ENCODE assay signal across 16 cellular contexts in genomic region chr1:6734579-6735397, GRCh38. TPM values are rescaled to one million over a fixed set of nuclear protein-coding genes. Genes with fewer than 3 reads are reported as not detected.
DNase-seq lines count a peak whose midpoint lies in the region; ATAC-seq and TF ChIP-seq lines count a peak whose summit lies in the region.
"Had no signal": no experiment of that assay in that cellular context is flagged by ENCODE, and none has a peak within 500 bp of the region (broad histone marks: within the 10 kb centered on the region; RNA-seq: fewer than 3 reads in every experiment).

No MANE protein-coding gene starts in this region.

- H3K9me3 Mint-ChIP-seq in dendritic cell treated with granulocyte-macrophage colony-stimulating factor and Interleukin-4, amounts not matched to agents 40 ng/mL and 50 ng/mL, for 4 days, result no peaks in the 10 kb centered on the region
- H3K9me3 Mint-ChIP-seq in nephron progenitor cell, result no peaks in the 10 kb centered on the region

- H3K27ac ChIP-seq in A673 (ENCODE audit: low read depth, low read length, poor library complexity, severe bottlenecking), result no peak overlapping the region
- H3K27ac ChIP-seq: HL-60 had no signal

- H3K27ac Mint-ChIP-seq in dendritic cell treated with granulocyte-macrophage colony-stimulating factor and Interleukin-4, amounts not matched to agents 40 ng/mL and 50 ng/mL, for 4 days, result peak overlapping the region; percentile 60
- no peak overlapping the region for H3K27ac Mint-ChIP-seq in nephron progenitor cell
- H3K27ac Mint-ChIP-seq: activated naive CD8-positive, alpha-beta T cell had no signal

- H3K9me3 ChIP-seq in A673 (ENCODE audit: low read depth, low read length, poor library complexity, severe bottlenecking), result no peaks in the 10 kb centered on the region
- H3K9me3 ChIP-seq: BLaER1 treated with 17β-estradiol and CSF1 and Interleukin-3, amounts not matched to agents 10 nM and 100 nM had no signal

- H3K4me1 Mint-ChIP-seq in dendritic cell treated with granulocyte-macrophage colony-stimulating factor and Interleukin-4, amounts not matched to agents 40 ng/mL and 50 ng/mL, for 4 days (ENCODE audit: low read depth), result peaks cover 16% of the 10 kb centered on the region
- peaks cover 24% of the 10 kb centered on the region for H3K4me1 Mint-ChIP-seq in nephron progenitor cell

- CTCF ChIA-PET in A673 (lab: Charles Lee), result no interaction called here

- no peak for TF ChIP-seq CTCF in nephron progenitor cell (IDR thresholded peaks at IDR 0.05)
- no peak for TF ChIP-seq CTCF in A673 (conservative IDR thresholded peaks at IDR 0.05; ENCODE audit: low read depth, low read length)

- no peaks in the 10 kb centered on the region for H3K4me1 ChIP-seq in A673 (ENCODE audit: insufficient read depth, low read length, poor library complexity, severe bottlenecking)

- no peak overlapping the region for H3K4me3 ChIP-seq in A673 (ENCODE audit: low read depth, low read length, poor library complexity, severe bottlenecking)
- H3K4me3 ChIP-seq: BLaER1 treated with 17β-estradiol and CSF1 and Interleukin-3, amounts not matched to agents 10 nM and 100 nM had no signal

- BruUV-seq in A673 (replicated peaks; lab: Mats Ljungman, UMichigan), result no TSS peak

- peaks cover 11% of the 10 kb centered on the region for H3K27me3 ChIP-seq in A673 (replicated peaks; ENCODE audit: insufficient read depth, low read depth, low read length, poor library complexity)
- H3K27me3 ChIP-seq: BLaER1 treated with 17β-estradiol and CSF1 and Interleukin-3, amounts not matched to agents 10 nM and 100 nM had no signal

- DNase-seq in EH (ENCODE audit: low read depth), result peak; percentile 10
- peak; percentile 67 for DNase-seq in M059J (ENCODE audit: low read depth)
- DNase-seq in nephron progenitor cell, result no peak
- DNase-seq in SIG-M5 (lab: John Stamatoyannopoulos, UW), result no peak
- no peak for DNase-seq in A673 (ENCODE audit: low spot score)
- no peak for DNase-seq in NCI-H69 (lab: John Stamatoyannopoulos, UW)
- DNase-seq: activated CD4-positive, alpha-beta T cell treated with anti-CD3 and anti-CD28 coated beads for 4 hours; central memory CD4-positive, alpha-beta T cell; glutamatergic neuron; NCI-H2029 treated with DMSO at 0.1 percent for 48 hours; NCI-H526 treated with DMSO at 0.1 percent for 48 hours had no signal

- POLR2A ChIA-PET in A673 (lab: Charles Lee; ENCODE audit: low non-redundant PET), result no interaction called here

- no peaks in the 10 kb centered on the region for H3K36me3 Mint-ChIP-seq in dendritic cell treated with granulocyte-macrophage colony-stimulating factor and Interleukin-4, amounts not matched to agents 40 ng/mL and 50 ng/mL, for 4 days (ENCODE audit: low read depth)
- H3K36me3 Mint-ChIP-seq in nephron progenitor cell (ENCODE audit: low read depth), result no peaks in the 10 kb centered on the region
- H3K36me3 Mint-ChIP-seq: activated naive CD8-positive, alpha-beta T cell had no signal

- no peak overlapping the region for H3K4me3 Mint-ChIP-seq in dendritic cell treated with granulocyte-macrophage colony-stimulating factor and Interleukin-4, amounts not matched to agents 40 ng/mL and 50 ng/mL, for 4 days
- peak overlapping the region; percentile 39 for H3K4me3 Mint-ChIP-seq in nephron progenitor cell
- H3K4me3 Mint-ChIP-seq: activated naive CD8-positive, alpha-beta T cell had no signal

- H3K36me3 ChIP-seq in A673 (ENCODE audit: insufficient read depth, low read length, poor library complexity, severe bottlenecking), result no peaks in the 10 kb centered on the region
- H3K36me3 ChIP-seq: BLaER1 treated with 17β-estradiol and CSF1 and Interleukin-3, amounts not matched to agents 10 nM and 100 nM had no signal

- no peak for ATAC-seq in GM19324 (IDR thresholded peaks at IDR 0.05; ENCODE audit: low FRiP score, unreplicated experiment)

- intact Hi-C loops in dendritic cell treated with granulocyte-macrophage colony-stimulating factor and Interleukin-4, amounts not matched to agents 40 ng/mL and 50 ng/mL, for 4 days (cut with micrococcal nuclease), result no loop called here
- intact Hi-C loops in A673 (cut with micrococcal nuclease; ENCODE audit: unreplicated experiment), result no loop called here

- H3K27me3 Mint-ChIP-seq in dendritic cell treated with granulocyte-macrophage colony-stimulating factor and Interleukin-4, amounts not matched to agents 40 ng/mL and 50 ng/mL, for 4 days, result peaks cover 4% of the 10 kb centered on the region
- H3K27me3 Mint-ChIP-seq in nephron progenitor cell (ENCODE audit: low read depth, poor library complexity), result peaks cover 20% of the 10 kb centered on the region

RNA-seq across cellular contexts. Expression of gene DNAJC11, which starts 33.2 kb away (rescaled TPM):
- total RNA-seq in M059J (2014; rRNA removed; shearing (Covaris generic)), result 40.3 and 46.1 TPM in 2 replicates
- total RNA-seq in A673 (2021), result 94.2 and 106 TPM in 2 replicates

RNA-seq across cellular contexts. Expression of gene CAMTA1, which starts 50.5 kb away (rescaled TPM):
- 219 and 225 TPM in 2 replicates for total RNA-seq in M059J (2014; rRNA removed; shearing (Covaris generic))
- total RNA-seq in A673 (2021), result 85.2 and 92.2 TPM in 2 replicates

Comparison
In these comparisons a context has a peak if more than half of its experiments do, and no peak if none do; other contexts are left out.
1. DNase-seq: peak in EH (single experiment) and M059J (single experiment); none in nephron progenitor cell (single experiment), SIG-M5 (single experiment), A673 (single experiment) and NCI-H69 (single experiment).